ENCODE assay signal across 1 cellular context in genomic region chr3:195162033-195162669, GRCh38.
TF ChIP-seq lines count a peak whose summit lies in the region.

No MANE protein-coding gene starts in this region.

TF ChIP-seq in GM23338, 12 proteins besides CTCF, POLR2A, EP300 and RAD21 (continued from another document):
- TF ChIP-seq ZNF462 (CRISPR knock-in tag; IDR thresholded peaks at IDR 0.05) (no peak), CREB1 (CRISPR knock-in tag; IDR thresholded peaks at IDR 0.05; ENCODE audit: low read depth) (no peak), NANOG (IDR thresholded peaks at IDR 0.05; ENCODE audit: borderline replicate concordance) (no peak), ZNF331 (CRISPR knock-in tag; IDR thresholded peaks at IDR 0.05; ENCODE audit: low read depth) (no peak), EZH2 (IDR thresholded peaks at IDR 0.05; ENCODE audit: low read depth, unreplicated experiment) (no peak)
- TF ChIP-seq, protein P1, sequence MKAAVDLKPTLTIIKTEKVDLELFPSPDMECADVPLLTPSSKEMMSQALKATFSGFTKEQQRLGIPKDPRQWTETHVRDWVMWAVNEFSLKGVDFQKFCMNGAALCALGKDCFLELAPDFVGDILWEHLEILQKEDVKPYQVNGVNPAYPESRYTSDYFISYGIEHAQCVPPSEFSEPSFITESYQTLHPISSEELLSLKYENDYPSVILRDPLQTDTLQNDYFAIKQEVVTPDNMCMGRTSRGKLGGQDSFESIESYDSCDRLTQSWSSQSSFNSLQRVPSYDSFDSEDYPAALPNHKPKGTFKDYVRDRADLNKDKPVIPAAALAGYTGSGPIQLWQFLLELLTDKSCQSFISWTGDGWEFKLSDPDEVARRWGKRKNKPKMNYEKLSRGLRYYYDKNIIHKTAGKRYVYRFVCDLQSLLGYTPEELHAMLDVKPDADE (IDR thresholded peaks at IDR 0.05): no peak
TF ChIP-seq in GM23338: peak in this region for 0.
